ENCODE assay signal across 21 cellular contexts in the genomic region with DNA sequence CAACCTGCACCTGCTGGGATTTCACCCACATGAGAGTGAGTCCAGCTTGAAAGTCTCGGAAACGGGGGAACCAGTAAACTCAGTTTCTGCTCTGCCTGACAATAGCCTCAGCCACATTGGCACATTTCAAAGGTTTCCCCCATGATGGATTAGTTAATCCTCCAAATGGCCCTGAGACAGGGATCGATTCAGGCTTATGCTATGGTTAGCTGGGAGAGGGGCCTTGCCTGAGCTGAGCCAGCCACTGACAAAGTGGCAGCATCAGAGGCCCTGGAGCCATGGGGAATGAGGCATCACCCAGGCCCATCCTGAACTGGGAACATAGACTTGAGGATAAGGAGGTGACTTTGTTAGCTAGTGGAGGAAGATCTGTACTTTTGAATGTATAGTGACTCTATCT. TPM values are rescaled to one million over a fixed set of nuclear protein-coding genes. Genes with fewer than 3 reads are reported as not detected.
DNase-seq lines count a peak whose midpoint lies in the region; ATAC-seq, FAIRE-seq and TF ChIP-seq lines count a peak whose summit lies in the region.
"Had no signal": no experiment of that assay in that cellular context is flagged by ENCODE, and none has a peak within 500 bp of the region (broad histone marks: within the 10 kb centered on the region; RNA-seq: fewer than 3 reads in every experiment).

No MANE protein-coding gene starts in this region.

- H3K4me2 ChIP-seq in keratinocyte (ENCODE audit: control insufficient read depth, extremely low read depth, insufficient read depth, low read depth, low read length) (peak overlapping the region; percentile 82), parathyroid adenoma (ENCODE audit: low read length) (no peak overlapping the region)

- H3K4me1 ChIP-seq in RWPE2 (ENCODE audit: insufficient read depth, poor library complexity, severe bottlenecking) = peaks cover 24% of the 10 kb centered on the region
- H3K4me1 ChIP-seq in keratinocyte (ENCODE audit: control insufficient read depth, extremely low read depth, insufficient read depth, low read length) = peaks cover 52% of the 10 kb centered on the region
- peaks cover 17% of the 10 kb centered on the region for H3K4me1 ChIP-seq in parathyroid adenoma

- no peaks in the 10 kb centered on the region for H3K9me3 Mint-ChIP-seq in CD4-positive, alpha-beta T cell
- no peaks in the 10 kb centered on the region for H3K9me3 Mint-ChIP-seq in progenitor cell of endocrine pancreas (ENCODE audit: low read depth)
- H3K9me3 Mint-ChIP-seq: activated CD4-positive, alpha-beta memory T cell treated with anti-CD3 and anti-CD28 coated beads, Interleukin-2, amount 10 ng/mL, durations not matched to agents 7 days and 5 days; endodermal cell; nephron had no signal

- peak overlapping the region; percentile 88 for H3K4me3 Mint-ChIP-seq in CD4-positive, alpha-beta T cell
- H3K4me3 Mint-ChIP-seq in progenitor cell of endocrine pancreas (ENCODE audit: low read depth) = no peak overlapping the region
- H3K4me3 Mint-ChIP-seq: activated CD4-positive, alpha-beta memory T cell treated with anti-CD3 and anti-CD28 coated beads, Interleukin-2, amount 10 ng/mL, durations not matched to agents 7 days and 5 days; endodermal cell had no signal

- intact Hi-C loops in CD4-positive, alpha-beta T cell (cut with DNase I, micrococcal nuclease) = loop anchor here in 1 of 2 experiments (5.0 kb wide), 1 partner anchor 589 kb away; no protein-coding TSS in a partner anchor

- H3K4me1 Mint-ChIP-seq in CD4-positive, alpha-beta T cell (ENCODE audit: low read depth) = peaks cover 35% of the 10 kb centered on the region
- H3K4me1 Mint-ChIP-seq in progenitor cell of endocrine pancreas (ENCODE audit: low read depth) = peaks cover 22% of the 10 kb centered on the region

- no peaks in the 10 kb centered on the region for H3K27me3 ChIP-seq in CD4-positive, alpha-beta T cell (ENCODE audit: control insufficient read depth, insufficient read depth, low read length)
- H3K27me3 ChIP-seq in RWPE2 (ENCODE audit: insufficient read depth, poor library complexity, severe bottlenecking) (no peaks in the 10 kb centered on the region), keratinocyte (ENCODE audit: control insufficient read depth, extremely low read depth, insufficient read depth, low read length) (no peaks in the 10 kb centered on the region), parathyroid adenoma (ENCODE audit: control insufficient read depth, insufficient read depth, low read length) (no peaks in the 10 kb centered on the region)
- H3K27me3 ChIP-seq: heart left ventricle had no signal

- H3K36me3 Mint-ChIP-seq in CD4-positive, alpha-beta T cell (ENCODE audit: low read depth) = peaks cover 11% of the 10 kb centered on the region
- H3K36me3 Mint-ChIP-seq in progenitor cell of endocrine pancreas (ENCODE audit: insufficient read depth) = no peaks in the 10 kb centered on the region

- no peaks in the 10 kb centered on the region for H3K27me3 Mint-ChIP-seq in CD4-positive, alpha-beta T cell
- peaks cover 26% of the 10 kb centered on the region for H3K27me3 Mint-ChIP-seq in progenitor cell of endocrine pancreas

- CTCF ChIA-PET in CD4-positive, alpha-beta T cell (lab: Charles Lee) = interaction anchor here (0.7 to 2.9 kb wide), 3 partner anchors 38 to 255 kb away, joined by 4 to 7 read pairs (median 4); no protein-coding TSS in a partner anchor

- peaks cover 2% of the 10 kb centered on the region for H3K9me1 ChIP-seq in keratinocyte (ENCODE audit: control insufficient read depth, extremely low read depth, insufficient read depth, low read length)

- H2AFZ ChIP-seq in keratinocyte (ENCODE audit: control insufficient read depth, low read length) = no peak overlapping the region
- peak overlapping the region; percentile 64 for H2AFZ ChIP-seq in parathyroid adenoma

- FAIRE-seq in keratinocyte (lab: Jason Lieb, UNC) = peak; percentile 51
- FAIRE-seq: GM19239 had no signal

- H3K4me3 ChIP-seq in RWPE2 (ENCODE audit: severe bottlenecking) (no peak overlapping the region), keratinocyte (ENCODE audit: control insufficient read depth in 2 of 3, extremely low read depth in 1 of 3, insufficient read depth in 2 of 3, low read depth in 1 of 3, low read length in 3 of 3) (no peak overlapping the region), parathyroid adenoma (ENCODE audit: low read depth, low read length) (no peak overlapping the region)
- H3K4me3 ChIP-seq: heart left ventricle had no signal

- H3K79me2 ChIP-seq in keratinocyte (ENCODE audit: control insufficient read depth, insufficient read depth, low read length) = peaks cover 32% of the 10 kb centered on the region
- no peaks in the 10 kb centered on the region for H3K79me2 ChIP-seq in parathyroid adenoma

- peaks cover 2% of the 10 kb centered on the region for H4K20me1 ChIP-seq in keratinocyte (ENCODE audit: control insufficient read depth, extremely low read depth, insufficient read depth, low read length)

- no peak overlapping the region for H3K27ac ChIP-seq in CD4-positive, alpha-beta T cell (ENCODE audit: low read depth, low read length)
- peak overlapping the region; percentile 92 for H3K27ac ChIP-seq in RWPE2 (ENCODE audit: poor library complexity, severe bottlenecking)
- peak overlapping the region; percentile 80 for H3K27ac ChIP-seq in keratinocyte (ENCODE audit: control insufficient read depth, insufficient read depth, low read length)
- peak overlapping the region; percentile 75 for H3K27ac ChIP-seq in parathyroid adenoma

- TF ChIP-seq CTCF in CD4-positive, alpha-beta T cell (IDR thresholded peaks at IDR 0.05) = no peak
- TF ChIP-seq CTCF in RWPE2 (IDR thresholded peaks at IDR 0.05; ENCODE audit: poor library complexity, severe bottlenecking) = no peak
- no peak for TF ChIP-seq CTCF in keratinocyte (optimal IDR thresholded peaks at IDR 0.05 in 1 of 3, IDR thresholded peaks at IDR 0.05 in 1 of 3, conservative IDR thresholded peaks at IDR 0.05 in 1 of 3; ENCODE audit: extremely low read depth in 1 of 3, insufficient read depth in 2 of 3, low read length in 3 of 3)
- TF ChIP-seq CTCF in parathyroid adenoma (IDR thresholded peaks at IDR 0.05) = no peak
- no peak for TF ChIP-seq CTCF in progenitor cell of endocrine pancreas (IDR thresholded peaks at IDR 0.05; ENCODE audit: unreplicated experiment)

- H3K9me3 ChIP-seq in CD4-positive, alpha-beta T cell (ENCODE audit: control insufficient read depth, low read length) = no peaks in the 10 kb centered on the region
- no peaks in the 10 kb centered on the region for H3K9me3 ChIP-seq in RWPE2 (ENCODE audit: severe bottlenecking)
- no peaks in the 10 kb centered on the region for H3K9me3 ChIP-seq in keratinocyte (ENCODE audit: control insufficient read depth, low read depth, low read length)
- no peaks in the 10 kb centered on the region for H3K9me3 ChIP-seq in parathyroid adenoma (ENCODE audit: control insufficient read depth, low read length)
- H3K9me3 ChIP-seq: heart left ventricle had no signal

- POLR2A ChIA-PET in CD4-positive, alpha-beta T cell (lab: Charles Lee) = interaction anchor here (1.2 to 3.0 kb wide), 3 partner anchors 27 to 197 kb away, joined by 3 to 11 read pairs (median 6); no protein-coding TSS in a partner anchor

- H3K36me3 ChIP-seq in RWPE2 (ENCODE audit: low read depth) (0 out of 2 replicates have a peak, but pooled peaks cover under 1% of the 10 kb centered on the region), keratinocyte (ENCODE audit: control insufficient read depth in 2 of 2, extremely low read depth in 1 of 2, insufficient read depth in 2 of 2, low read length in 2 of 2) (peaks cover 3% of the 10 kb centered on the region in 2 experiments), parathyroid adenoma (ENCODE audit: control insufficient read depth, insufficient read depth, low read length) (no peaks in the 10 kb centered on the region)
- H3K36me3 ChIP-seq: heart left ventricle had no signal

- dilution Hi-C loops in keratinocyte (cut with MboI; ENCODE audit: extremely low pct_ligation_motif_present, low sequenced_read_pairs) = no loop called here

- H3K9ac ChIP-seq in keratinocyte (ENCODE audit: control insufficient read depth, extremely low read depth, insufficient read depth, low read length) (no peak overlapping the region), parathyroid adenoma (no peak overlapping the region)

- no peak for DNase-seq in CD4-positive, alpha-beta T cell
- DNase-seq in RWPE2 (ENCODE audit: low spot score) (peak; percentile 12), keratinocyte (ENCODE audit: low read depth, low spot score) (no peak), progenitor cell of endocrine pancreas (ENCODE audit: low spot score, unreplicated experiment) (no peak), SKM-1 (lab: John Stamatoyannopoulos, UW; ENCODE audit: unreplicated experiment) (no peak), ureter (ENCODE audit: low spot score) (no peak)
- DNase-seq: activated CD4-positive, alpha-beta memory T cell treated with anti-CD3 and anti-CD28 coated beads, Interleukin-2, amount 10 ng/mL, durations not matched to agents 7 days and 5 days; activated naive CD4-positive, alpha-beta T cell treated with Interleukin-2 at 50 U/mL for 16 hours; endodermal cell; GOT3; Karpas-422; NCI-H1092; NCI-H2029; NCI-H446 treated with DMSO at 0.1 percent for 48 hours; stimulated activated CD8-positive, alpha-beta memory T cell treated with anti-CD3 and anti-CD28 coated beads, Interleukin-4, amount 100 ng/mL, for 48 hours had no signal

- no peak for ATAC-seq in CD4-positive, alpha-beta T cell (ENCODE audit: poor library complexity)
- ATAC-seq in RWPE2 (ENCODE audit: low read depth) (no peak), GM18867 (IDR thresholded peaks at IDR 0.05; ENCODE audit: unreplicated experiment) (no peak)
- ATAC-seq: heart left ventricle, Right ventricle myocardium inferior had no signal

- H3K27ac Mint-ChIP-seq in CD4-positive, alpha-beta T cell = peak overlapping the region; percentile 84
- no peak overlapping the region for H3K27ac Mint-ChIP-seq in progenitor cell of endocrine pancreas
- H3K27ac Mint-ChIP-seq: endodermal cell had no signal

RNA-seq across cellular contexts. Expression of a gene that starts 2.9 kb away (rescaled TPM):
- 10 to 100 TPM; 66.8 to 68.1 TPM for total RNA-seq in CD4-positive, alpha-beta T cell
- 79.1 to 263 TPM (median 90.3 TPM) in 3 replicates for polyA plus RNA-seq in keratinocyte
- polyA plus RNA-seq in keratinocyte (2011; ENCODE audit: low read depth) = 70.0 TPM
- 67.1 and 103 TPM in 2 replicates for polyA plus RNA-seq in keratinocyte (2011; cell fraction: cytosol; rRNA removed)
- 424 and 491 TPM in 2 replicates for polyA plus RNA-seq in keratinocyte (2011; cell fraction: nucleus; rRNA removed)
- 130 and 344 TPM in 2 replicates for polyA plus RNA-seq in keratinocyte (2012; ENCODE audit: low replicate concordance)
- 159 to 521 TPM (median 197 TPM) in 3 replicates for polyA minus RNA-seq in keratinocyte
- polyA minus RNA-seq in keratinocyte (2011; cell fraction: cytosol; rRNA and poly(A)+ RNA removed) = 202 TPM
- polyA minus RNA-seq in keratinocyte (2011; cell fraction: nucleus; rRNA and poly(A)+ RNA removed) = 492 and 717 TPM in 2 replicates
- total RNA-seq in progenitor cell of endocrine pancreas (128 and 130 TPM in 2 replicates), ureter (75.0 TPM)
